Comparison of ENCODE assay signal across 8 cellular contexts in the genomic region with DNA sequence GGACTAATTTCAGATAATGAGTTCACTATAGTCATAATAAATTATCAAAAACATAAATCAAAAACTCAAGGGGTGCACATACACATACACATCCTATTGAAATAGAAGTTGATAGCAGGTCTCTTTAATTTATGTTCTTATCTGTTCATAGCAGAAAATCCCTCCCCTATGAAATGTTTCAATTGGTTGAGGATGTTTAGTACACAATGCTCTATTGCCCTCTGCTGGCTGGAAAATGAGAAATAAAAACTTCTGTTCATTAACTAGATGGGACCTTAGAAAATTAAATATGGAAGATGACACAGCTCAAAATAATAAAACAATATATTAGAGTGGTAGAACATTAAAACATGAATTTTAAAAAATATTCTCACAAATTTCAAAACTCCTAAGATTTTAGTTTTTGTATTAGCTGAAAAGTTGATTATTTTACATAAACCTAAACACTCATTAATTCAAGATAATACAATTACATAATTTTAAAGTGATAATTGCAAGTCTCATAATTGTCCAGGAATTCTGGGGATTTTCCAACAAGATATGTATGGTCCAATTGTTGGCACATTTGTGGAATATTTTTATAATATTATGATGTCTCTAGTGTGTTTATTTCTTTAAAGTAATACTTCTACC.
DNase-seq lines count a peak whose midpoint lies in the region; ATAC-seq and TF ChIP-seq lines count a peak whose summit lies in the region.

No MANE protein-coding gene starts in this region.

- no peak overlapping the region for H3K27ac ChIP-seq in SU-DHL-6 (ENCODE audit: low read depth, low read length)
- no peak overlapping the region for H3K27ac ChIP-seq in transverse colon

- TF ChIP-seq CTCF in BE2C (IDR thresholded peaks at IDR 0.05; ENCODE audit: low read depth, low read length) = peak; percentile 66
- TF ChIP-seq CTCF in SU-DHL-6 (IDR thresholded peaks at IDR 0.05; ENCODE audit: insufficient read depth, low read length, poor library complexity, severe bottlenecking) = peak; percentile 44
- peak; percentile 49 to 67 (median 63) for TF ChIP-seq CTCF in transverse colon (IDR thresholded peaks at IDR 0.05)

- intact Hi-C loops in transverse colon (cut with DNase I; ENCODE audit: low total_unique reads) = loop anchor here (1.0 kb wide), 1 partner anchor 374 kb away; no protein-coding TSS in a partner anchor

- peak; percentile 33 for DNase-seq in BE2C
- DNase-seq in MV-4-11 (lab: John Stamatoyannopoulos, UW) = peak; percentile 28
- peak; percentile 46 for DNase-seq in glomerular visceral epithelial cell (ENCODE audit: extremely low spot score)
- DNase-seq in transverse colon = no peak
- no peak for DNase-seq in GOT3 (lab: John Stamatoyannopoulos, UW)

- H3K9me3 ChIP-seq in BE2C = no peaks in the 10 kb centered on the region
- H3K9me3 ChIP-seq in SU-DHL-6 (ENCODE audit: insufficient read depth, low read length) = no peaks in the 10 kb centered on the region
- no peaks in the 10 kb centered on the region for H3K9me3 ChIP-seq in transverse colon

- no peak for TF ChIP-seq POLR2A in transverse colon (IDR thresholded peaks at IDR 0.05)

- no peaks in the 10 kb centered on the region for H3K79me2 ChIP-seq in SU-DHL-6 (ENCODE audit: insufficient read depth, low read length)

- H3K27me3 ChIP-seq in BE2C = no peaks in the 10 kb centered on the region
- no peaks in the 10 kb centered on the region for H3K27me3 ChIP-seq in SU-DHL-6 (ENCODE audit: low read length)
- no peaks in the 10 kb centered on the region for H3K27me3 ChIP-seq in transverse colon

- H3K4me1 ChIP-seq in BE2C = no peaks in the 10 kb centered on the region
- no peaks in the 10 kb centered on the region for H3K4me1 ChIP-seq in transverse colon

- no peak overlapping the region for H2AFZ ChIP-seq in SU-DHL-6 (ENCODE audit: low read depth, low read length, severe bottlenecking)

- H4K20me1 ChIP-seq in SU-DHL-6 (ENCODE audit: low read depth, low read length) = no peaks in the 10 kb centered on the region

- H3K4me3 ChIP-seq in BE2C (ENCODE audit: low read depth, low read length) (no peak overlapping the region), SU-DHL-6 (ENCODE audit: insufficient read depth, low read length, poor library complexity, severe bottlenecking) (no peak overlapping the region), transverse colon (no peak overlapping the region)

- no peaks in the 10 kb centered on the region for H3K36me3 ChIP-seq in BE2C
- H3K36me3 ChIP-seq in SU-DHL-6 (ENCODE audit: low read length) = no peaks in the 10 kb centered on the region
- H3K36me3 ChIP-seq in transverse colon = no peaks in the 10 kb centered on the region

- no peaks in the 10 kb centered on the region for H3F3A ChIP-seq in SU-DHL-6 (ENCODE audit: insufficient read depth)

- no peak for TF ChIP-seq EP300 in transverse colon (IDR thresholded peaks at IDR 0.05; ENCODE audit: low read depth)

- H3K9me2 ChIP-seq in SU-DHL-6 (replicated peaks; ENCODE audit: insufficient read depth, low read length) = no peaks in the 10 kb centered on the region

- H3K9ac ChIP-seq in SU-DHL-6 (ENCODE audit: low read length) = no peak overlapping the region

- ATAC-seq in GM19438 (IDR thresholded peaks at IDR 0.05; ENCODE audit: low read depth, unreplicated experiment) = peak; percentile 58
- no peak for ATAC-seq in GM21529 (IDR thresholded peaks at IDR 0.05; ENCODE audit: unreplicated experiment)

- no peak overlapping the region for H3K4me2 ChIP-seq in SU-DHL-6 (ENCODE audit: low read depth, low read length, poor library complexity, severe bottlenecking)

- in situ Hi-C loops in transverse colon (cut with MboI; ENCODE audit: low pct_ligation_motif_present in 1 of 4, low pct_unique_long_range_greater_than_20kb in 1 of 4, low sequenced_read_pairs in 3 of 4) = loop anchor here in 1 of 4 donors (25.0 kb wide), 1 partner anchor 371 kb away; no protein-coding TSS in a partner anchor

Comparison
In these comparisons a context has a peak if more than half of its experiments do, and no peak if none do; other contexts are left out.
1. DNase-seq: peak in BE2C (single experiment), MV-4-11 (single experiment) and glomerular visceral epithelial cell (single experiment); none in transverse colon (single experiment) and GOT3 (single experiment).
2. Peak in every context shown above with its lines, with median percentiles within 50 percentile points of each other: CTCF ChIP-seq.